In genomic region chr9:99059074-99059894, GRCh38 we compare ENCODE assay signal across 9 cellular contexts. TPM values are rescaled to one million over a fixed set of nuclear protein-coding genes. Genes with fewer than 3 reads are reported as not detected.
A peak's percentile ranks its signal among the peaks of the same experiment; 100 is the strongest.
DNase-seq lines count a peak whose midpoint lies in the region; ATAC-seq and TF ChIP-seq lines count a peak whose summit lies in the region.
"Had no signal": no experiment of that assay in that cellular context is flagged by ENCODE, and none has a peak within 500 bp of the region (broad histone marks: within the 10 kb centered on the region; RNA-seq: fewer than 3 reads in every experiment).

No MANE protein-coding gene starts in this region.

- H3K4me3 ChIP-seq in A673 (ENCODE audit: low read depth, low read length, poor library complexity, severe bottlenecking), result no peak overlapping the region

- peak; percentile 94 for DNase-seq in CD1c-positive myeloid dendritic cell (ENCODE audit: extremely low spot score)
- DNase-seq in natural killer cell, result no peak
- no peak for DNase-seq in HK-2 (ENCODE audit: unreplicated experiment)
- no peak for DNase-seq in A673 (ENCODE audit: low spot score)
- DNase-seq in effector CD8-positive, alpha-beta T cell (lab: John Stamatoyannopoulos, UW), result no peak

- peak overlapping the region; percentile 73 for H3K4me3 Mint-ChIP-seq in activated T-helper 17 cell treated with anti-CD3 and anti-CD28 coated beads, Interleukin-2, amount 50 U/mL, for 72 hours
- peak overlapping the region; percentile 96 for H3K4me3 Mint-ChIP-seq in natural killer cell
- H3K4me3 Mint-ChIP-seq: neural crest cell had no signal

- TF ChIP-seq CTCF in natural killer cell (IDR thresholded peaks at IDR 0.05) (no peak), A673 (conservative IDR thresholded peaks at IDR 0.05; ENCODE audit: low read depth, low read length) (no peak)

- H3K4me1 ChIP-seq in A673 (ENCODE audit: insufficient read depth, low read length, poor library complexity, severe bottlenecking), result no peaks in the 10 kb centered on the region

- POLR2A ChIA-PET in A673 (lab: Charles Lee; ENCODE audit: low non-redundant PET), result no interaction called here

- no peaks in the 10 kb centered on the region for H3K9me3 ChIP-seq in A673 (ENCODE audit: low read depth, low read length, poor library complexity, severe bottlenecking)

- H3K27ac Mint-ChIP-seq in activated T-helper 17 cell treated with anti-CD3 and anti-CD28 coated beads, Interleukin-2, amount 50 U/mL, for 72 hours, result peak overlapping the region; percentile 62
- H3K27ac Mint-ChIP-seq in natural killer cell, result peak overlapping the region; percentile 93 to 97

- intact Hi-C loops in natural killer cell (cut with micrococcal nuclease) (loop anchor here (5.0 to 10.0 kb wide), 2 partner anchors 42 to 766 kb away; partner anchors contain the start of gene NR4A3), A673 (cut with micrococcal nuclease; ENCODE audit: unreplicated experiment) (no loop called here)

- CTCF ChIA-PET in A673 (lab: Charles Lee), result no interaction called here

- no peaks in the 10 kb centered on the region for H3K27me3 Mint-ChIP-seq in activated T-helper 17 cell treated with anti-CD3 and anti-CD28 coated beads, Interleukin-2, amount 50 U/mL, for 72 hours
- H3K27me3 Mint-ChIP-seq in natural killer cell (ENCODE audit: low read depth in 2 of 2), result no peaks in the 10 kb centered on the region

- peaks cover 16% of the 10 kb centered on the region for H3K27me3 ChIP-seq in A673 (replicated peaks; ENCODE audit: insufficient read depth, low read depth, low read length, poor library complexity)

- H3K36me3 Mint-ChIP-seq in activated T-helper 17 cell treated with anti-CD3 and anti-CD28 coated beads, Interleukin-2, amount 50 U/mL, for 72 hours (ENCODE audit: low read depth), result no peaks in the 10 kb centered on the region
- peaks cover 6% of the 10 kb centered on the region for H3K36me3 Mint-ChIP-seq in natural killer cell

- H3K9me3 Mint-ChIP-seq in activated T-helper 17 cell treated with anti-CD3 and anti-CD28 coated beads, Interleukin-2, amount 50 U/mL, for 72 hours, result no peaks in the 10 kb centered on the region
- peaks cover 0 to 7% of the 10 kb centered on the region in 2 donors for H3K9me3 Mint-ChIP-seq in natural killer cell
- H3K9me3 Mint-ChIP-seq: neural crest cell had no signal

- no peak overlapping the region for H3K27ac ChIP-seq in A673 (ENCODE audit: low read depth, low read length, poor library complexity, severe bottlenecking)

- no TSS peak for BruUV-seq in A673 (replicated peaks; lab: Mats Ljungman, UMichigan)

- H3K4me1 Mint-ChIP-seq in activated T-helper 17 cell treated with anti-CD3 and anti-CD28 coated beads, Interleukin-2, amount 50 U/mL, for 72 hours, result peaks cover 46% of the 10 kb centered on the region
- H3K4me1 Mint-ChIP-seq in natural killer cell, result peaks cover 88 to 91% of the 10 kb centered on the region in 2 donors
- H3K4me1 Mint-ChIP-seq: neural crest cell had no signal

- peak; percentile 73 for ATAC-seq in GM19395 (IDR thresholded peaks at IDR 0.05; ENCODE audit: unreplicated experiment)
- ATAC-seq in HG03521 (IDR thresholded peaks at IDR 0.05; ENCODE audit: unreplicated experiment), result peak; percentile 78
- ATAC-seq in activated T-helper 17 cell treated with anti-CD3 and anti-CD28 coated beads, Interleukin-2, amount 50 U/mL, for 72 hours (replicated peaks), result peak; percentile 64
- peak; percentile 36 to 73 (median 49) for ATAC-seq in natural killer cell

- H3K36me3 ChIP-seq in A673 (ENCODE audit: insufficient read depth, low read length, poor library complexity, severe bottlenecking), result no peaks in the 10 kb centered on the region

RNA-seq across cellular contexts. Expression of gene TGFBR1, which starts 45.6 kb away (rescaled TPM):
- total RNA-seq in activated T-helper 17 cell treated with anti-CD3 and anti-CD28 coated beads, Interleukin-2, amount 50 U/mL, for 72 hours, result 10 to 100 TPM; 56.0 to 56.3 TPM
- 100 to 1,000 TPM in 2 of 3 donors, 10 to 100 TPM in 1; 78.0 to 120 (median 113) TPM for total RNA-seq in natural killer cell
- 3.5 and 6.1 TPM in 2 replicates for total RNA-seq in A673 (2021)
